12 cellular contexts compared by ENCODE assay signal in genomic region chr3:141894524-141895176, GRCh38. TPM values are rescaled to one million over a fixed set of nuclear protein-coding genes. Genes with fewer than 3 reads are reported as not detected.
A peak's percentile ranks its signal among the peaks of the same experiment; 100 is the strongest.
DNase-seq lines count a peak whose midpoint lies in the region; ATAC-seq and FAIRE-seq lines count a peak whose summit lies in the region.
"Had no signal": no experiment of that assay in that cellular context is flagged by ENCODE, and none has a peak within 500 bp of the region (broad histone marks: within the 10 kb centered on the region; RNA-seq: fewer than 3 reads in every experiment).

No MANE protein-coding gene starts in this region.

- H3K4me3 ChIP-seq in small intestine (ENCODE audit: low read depth in 1 of 2, low read length in 2 of 2), result no peak overlapping the region
- H3K4me3 ChIP-seq: Peyer's patch, prostate gland had no signal

- H3K27ac ChIP-seq in small intestine (ENCODE audit: low read depth in 1 of 2, low read length in 1 of 2), result no peak overlapping the region
- H3K27ac ChIP-seq: Peyer's patch, prostate gland had no signal

- DNase-seq in H4 (ENCODE audit: low spot score), result peak; percentile 70
- DNase-seq in RCC 7860 (ENCODE audit: low spot score), result peak; percentile 16
- DNase-seq in small intestine, result peak; percentile 39
- DNase-seq in activated CD4-positive, CD25-positive, alpha-beta regulatory T cell treated with anti-CD3 and anti-CD28 coated beads, Interleukin-2, amount 50 U/mL, for 72 hours, result no peak
- no peak for DNase-seq in NCI-H2029 treated with DMSO at 0.1 percent for 48 hours (lab: John Stamatoyannopoulos, UW)
- DNase-seq: NCI-H1105 treated with DMSO at 0.1 percent for 48 hours, Peyer's patch had no signal

- ATAC-seq in esophagus mucosa, result peak; percentile 89
- ATAC-seq in GM19351 (IDR thresholded peaks at IDR 0.05; ENCODE audit: unreplicated experiment), result no peak
- no peak for ATAC-seq in GM19395 (IDR thresholded peaks at IDR 0.05; ENCODE audit: unreplicated experiment)
- ATAC-seq: left lobe of liver had no signal

- FAIRE-seq in RCC 7860 (lab: Jason Lieb, UNC) (no peak), small intestine (lab: Jason Lieb, UNC) (no peak)

- 75 to 80% (median 79%) methylated on average over 5 of the region's 5 CpGs for WGBS in small intestine, 3 donors

- H3K27me3 ChIP-seq in small intestine (ENCODE audit: control insufficient read depth in 2 of 2, insufficient read depth in 2 of 2, low read length in 2 of 2), result no peaks in the 10 kb centered on the region
- H3K27me3 ChIP-seq: Peyer's patch had no signal

- peaks cover 0 to 2% of the 10 kb centered on the region in 2 donors for H3K36me3 ChIP-seq in small intestine (ENCODE audit: control insufficient read depth in 2 of 2, insufficient read depth in 2 of 2, low read length in 2 of 2)
- H3K36me3 ChIP-seq: Peyer's patch, prostate gland had no signal

- H3K4me1 ChIP-seq in small intestine (ENCODE audit: control insufficient read depth in 2 of 2, insufficient read depth in 1 of 2, low read depth in 1 of 2, low read length in 1 of 2), result no peaks in the 10 kb centered on the region
- H3K4me1 ChIP-seq: Peyer's patch, prostate gland had no signal

- no peaks in the 10 kb centered on the region for H3K9me3 ChIP-seq in small intestine (ENCODE audit: control insufficient read depth, low read depth)
- H3K9me3 ChIP-seq: Peyer's patch, prostate gland had no signal

RNA-seq across cellular contexts. Expression of gene ATP1B3, which starts 18.2 kb away (rescaled TPM):
- total RNA-seq in H4 (2014; rRNA removed; shearing (Covaris generic)), result 131 and 132 TPM in 2 replicates
- total RNA-seq in esophagus mucosa, result 159 TPM
- polyA plus RNA-seq in small intestine, result 100 to 1,000 TPM; 174 to 308 (median 207) TPM

Comparison
In these comparisons a context has a peak if more than half of its experiments do, and no peak if none do; other contexts are left out.
1. DNase-seq: peak in H4 (single experiment), RCC 7860 (single experiment) and small intestine (single experiment); none in activated CD4-positive, CD25-positive, alpha-beta regulatory T cell treated with anti-CD3 and anti-CD28 coated beads, Interleukin-2, amount 50 U/mL, for 72 hours (single experiment) and NCI-H2029 treated with DMSO at 0.1 percent for 48 hours (single experiment).